ENCODE assay signal across 1 cellular context in the genomic region with DNA sequence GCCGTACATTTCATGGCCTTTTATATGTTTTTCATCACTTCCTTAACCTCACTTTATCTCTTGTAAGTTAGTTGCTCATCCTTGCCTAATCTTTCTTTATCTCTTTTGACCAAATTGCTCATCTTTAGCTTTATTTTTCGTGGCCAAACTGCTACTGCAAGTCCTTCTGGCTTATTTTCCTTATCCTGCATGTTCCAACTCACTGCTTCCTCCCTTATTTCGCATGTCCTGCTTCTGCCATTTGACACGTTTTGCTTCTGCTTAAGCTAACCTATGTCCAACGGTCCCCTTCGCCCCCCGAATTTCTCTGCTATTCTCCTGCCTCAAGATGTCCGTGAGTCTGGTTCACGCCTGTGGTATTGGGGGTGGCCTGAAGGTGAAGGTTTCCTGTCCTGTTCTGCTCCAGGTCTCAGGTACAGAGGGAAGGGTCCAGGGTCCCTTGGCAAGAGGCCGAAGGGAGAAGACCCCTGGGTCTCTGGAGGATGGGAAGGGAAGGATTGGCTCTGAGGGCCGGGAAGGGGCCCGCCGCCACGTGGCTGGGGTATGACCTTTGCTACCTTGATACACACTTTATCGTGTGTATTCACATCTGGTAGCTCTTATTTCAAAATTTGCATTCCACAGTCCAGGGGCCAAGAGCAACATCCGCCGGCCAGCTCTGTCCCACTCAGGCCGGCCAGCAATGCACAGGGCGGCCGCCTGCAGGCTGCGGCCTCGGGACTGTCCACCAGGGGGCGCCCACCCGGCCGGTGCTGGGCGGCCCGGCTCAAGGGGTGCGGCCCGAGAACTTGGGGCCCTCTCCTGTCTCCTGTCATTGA.
A peak's percentile ranks its signal among the peaks of the same experiment; 100 is the strongest.
TF ChIP-seq lines count a peak whose summit lies in the region.

No MANE protein-coding gene starts in this region.

TF ChIP-seq in K562, 482 proteins besides CTCF, POLR2A, EP300 and RAD21 (continued from another document and continues in another):
- TF ChIP-seq ARID4B (CRISPR knock-in tag; IDR thresholded peaks at IDR 0.05) (no peak; the same call in 1 of the 2 replicates), ZBED1 (IDR thresholded peaks at IDR 0.05) (no peak), TAF1 (IDR thresholded peaks at IDR 0.05; ENCODE audit: control insufficient read depth, extremely low read depth, insufficient read depth, low read length, severe bottlenecking) (peak; percentile 49), SRSF1 (IDR thresholded peaks at IDR 0.05; ENCODE audit: low read depth, low read length) (no peak), DMBX1 (CRISPR knock-in tag; IDR thresholded peaks at IDR 0.05; ENCODE audit: borderline replicate concordance) (peak; percentile 47; the same call in 1 of the 2 replicates), CBFA2T3 (IDR thresholded peaks at IDR 0.05) (peak; percentile 95), PHTF2 (CRISPR knock-in tag; IDR thresholded peaks at IDR 0.05) (no peak), SETDB1 (IDR thresholded peaks at IDR 0.05; ENCODE audit: low read length) (no peak), HEY1 (CRISPR knock-in tag; IDR thresholded peaks at IDR 0.05; ENCODE audit: borderline replicate concordance) (no peak), ETS2 (tag; IDR thresholded peaks at IDR 0.05; ENCODE audit: borderline replicate concordance, poor library complexity, severe bottlenecking) (no peak), POLR2G (IDR thresholded peaks at IDR 0.05; ENCODE audit: low read depth, low read length) (peak; percentile 84), ARID2 (IDR thresholded peaks at IDR 0.05) (no peak), NEUROD1 (IDR thresholded peaks at IDR 0.05; ENCODE audit: borderline replicate concordance, low read depth, low read length, partially characterized antibody) (no peak), MCM7 (IDR thresholded peaks at IDR 0.05) (no peak), CREBBP (IDR thresholded peaks at IDR 0.05; ENCODE audit: low read depth, low read length) (no peak), MXD1 (CRISPR knock-in tag; IDR thresholded peaks at IDR 0.05; ENCODE audit: borderline replicate concordance, poor library complexity, severe bottlenecking) (no peak), TEAD1 (CRISPR knock-in tag; IDR thresholded peaks at IDR 0.05) (peak; percentile 30 to 42; a peak in 3 of 4 replicates), MEF2D (tag; conservative IDR thresholded peaks at IDR 0.05; ENCODE audit: low read depth) (no peak), CHAMP1 (IDR thresholded peaks at IDR 0.05) (no peak), HMG20B (CRISPR knock-in tag; IDR thresholded peaks at IDR 0.05) (no peak), AFF4 (CRISPR knock-in tag; IDR thresholded peaks at IDR 0.05) (no peak; the same call in 1 of the 2 replicates), NCOA6 (IDR thresholded peaks at IDR 0.05) (no peak), NONO (IDR thresholded peaks at IDR 0.05; ENCODE audit: low read depth in 2 of 2, low read length in 1 of 2) (no peak), BMI1 (IDR thresholded peaks at IDR 0.05; ENCODE audit: low read length) (no peak), SRSF3 (IDR thresholded peaks at IDR 0.05; ENCODE audit: insufficient read depth, low read length) (no peak), GABPB2 (CRISPR knock-in tag; conservative IDR thresholded peaks at IDR 0.05) (no peak), ARHGAP35 (IDR thresholded peaks at IDR 0.05; ENCODE audit: partially characterized antibody) (no peak), ZC3H11A (IDR thresholded peaks at IDR 0.05; ENCODE audit: low read depth, low read length) (no peak), ETV6 (IDR thresholded peaks at IDR 0.05; ENCODE audit: borderline replicate concordance in 1 of 2, low read depth in 2 of 2, low read length in 1 of 2) (no peak), ETV6 (CRISPR knock-in tag; IDR thresholded peaks at IDR 0.05; ENCODE audit: borderline replicate concordance) (no peak), SIRT6 (IDR thresholded peaks at IDR 0.05; ENCODE audit: low read depth, low read length) (no peak)
- TF ChIP-seq, protein P1, sequence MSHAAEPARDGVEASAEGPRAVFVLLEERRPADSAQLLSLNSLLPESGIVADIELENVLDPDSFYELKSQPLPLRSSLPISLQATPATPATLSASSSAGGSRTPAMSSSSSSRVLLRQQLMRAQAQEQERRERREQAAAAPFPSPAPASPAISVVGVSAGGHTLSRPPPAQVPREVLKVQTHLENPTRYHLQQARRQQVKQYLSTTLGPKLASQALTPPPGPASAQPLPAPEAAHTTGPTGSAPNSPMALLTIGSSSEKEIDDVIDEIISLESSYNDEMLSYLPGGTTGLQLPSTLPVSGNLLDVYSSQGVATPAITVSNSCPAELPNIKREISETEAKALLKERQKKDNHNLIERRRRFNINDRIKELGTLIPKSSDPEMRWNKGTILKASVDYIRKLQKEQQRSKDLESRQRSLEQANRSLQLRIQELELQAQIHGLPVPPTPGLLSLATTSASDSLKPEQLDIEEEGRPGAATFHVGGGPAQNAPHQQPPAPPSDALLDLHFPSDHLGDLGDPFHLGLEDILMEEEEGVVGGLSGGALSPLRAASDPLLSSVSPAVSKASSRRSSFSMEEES (CRISPR knock-in tag; IDR thresholded peaks at IDR 0.05), result no peak
- TF ChIP-seq, protein P2, sequence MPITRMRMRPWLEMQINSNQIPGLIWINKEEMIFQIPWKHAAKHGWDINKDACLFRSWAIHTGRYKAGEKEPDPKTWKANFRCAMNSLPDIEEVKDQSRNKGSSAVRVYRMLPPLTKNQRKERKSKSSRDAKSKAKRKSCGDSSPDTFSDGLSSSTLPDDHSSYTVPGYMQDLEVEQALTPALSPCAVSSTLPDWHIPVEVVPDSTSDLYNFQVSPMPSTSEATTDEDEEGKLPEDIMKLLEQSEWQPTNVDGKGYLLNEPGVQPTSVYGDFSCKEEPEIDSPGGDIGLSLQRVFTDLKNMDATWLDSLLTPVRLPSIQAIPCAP (CRISPR knock-in tag; IDR thresholded peaks at IDR 0.05; ENCODE audit: borderline replicate concordance), result no peak
- TF ChIP-seq, protein P3, sequence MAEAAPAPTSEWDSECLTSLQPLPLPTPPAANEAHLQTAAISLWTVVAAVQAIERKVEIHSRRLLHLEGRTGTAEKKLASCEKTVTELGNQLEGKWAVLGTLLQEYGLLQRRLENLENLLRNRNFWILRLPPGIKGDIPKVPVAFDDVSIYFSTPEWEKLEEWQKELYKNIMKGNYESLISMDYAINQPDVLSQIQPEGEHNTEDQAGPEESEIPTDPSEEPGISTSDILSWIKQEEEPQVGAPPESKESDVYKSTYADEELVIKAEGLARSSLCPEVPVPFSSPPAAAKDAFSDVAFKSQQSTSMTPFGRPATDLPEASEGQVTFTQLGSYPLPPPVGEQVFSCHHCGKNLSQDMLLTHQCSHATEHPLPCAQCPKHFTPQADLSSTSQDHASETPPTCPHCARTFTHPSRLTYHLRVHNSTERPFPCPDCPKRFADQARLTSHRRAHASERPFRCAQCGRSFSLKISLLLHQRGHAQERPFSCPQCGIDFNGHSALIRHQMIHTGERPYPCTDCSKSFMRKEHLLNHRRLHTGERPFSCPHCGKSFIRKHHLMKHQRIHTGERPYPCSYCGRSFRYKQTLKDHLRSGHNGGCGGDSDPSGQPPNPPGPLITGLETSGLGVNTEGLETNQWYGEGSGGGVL (CRISPR knock-in tag; IDR thresholded peaks at IDR 0.05), result no peak
- TF ChIP-seq, protein P4, sequence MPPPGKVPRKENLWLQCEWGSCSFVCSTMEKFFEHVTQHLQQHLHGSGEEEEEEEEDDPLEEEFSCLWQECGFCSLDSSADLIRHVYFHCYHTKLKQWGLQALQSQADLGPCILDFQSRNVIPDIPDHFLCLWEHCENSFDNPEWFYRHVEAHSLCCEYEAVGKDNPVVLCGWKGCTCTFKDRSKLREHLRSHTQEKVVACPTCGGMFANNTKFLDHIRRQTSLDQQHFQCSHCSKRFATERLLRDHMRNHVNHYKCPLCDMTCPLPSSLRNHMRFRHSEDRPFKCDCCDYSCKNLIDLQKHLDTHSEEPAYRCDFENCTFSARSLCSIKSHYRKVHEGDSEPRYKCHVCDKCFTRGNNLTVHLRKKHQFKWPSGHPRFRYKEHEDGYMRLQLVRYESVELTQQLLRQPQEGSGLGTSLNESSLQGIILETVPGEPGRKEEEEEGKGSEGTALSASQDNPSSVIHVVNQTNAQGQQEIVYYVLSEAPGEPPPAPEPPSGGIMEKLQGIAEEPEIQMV (tag; conservative IDR thresholded peaks at IDR 0.05; ENCODE audit: low read depth), result no peak
- TF ChIP-seq, protein P5, sequence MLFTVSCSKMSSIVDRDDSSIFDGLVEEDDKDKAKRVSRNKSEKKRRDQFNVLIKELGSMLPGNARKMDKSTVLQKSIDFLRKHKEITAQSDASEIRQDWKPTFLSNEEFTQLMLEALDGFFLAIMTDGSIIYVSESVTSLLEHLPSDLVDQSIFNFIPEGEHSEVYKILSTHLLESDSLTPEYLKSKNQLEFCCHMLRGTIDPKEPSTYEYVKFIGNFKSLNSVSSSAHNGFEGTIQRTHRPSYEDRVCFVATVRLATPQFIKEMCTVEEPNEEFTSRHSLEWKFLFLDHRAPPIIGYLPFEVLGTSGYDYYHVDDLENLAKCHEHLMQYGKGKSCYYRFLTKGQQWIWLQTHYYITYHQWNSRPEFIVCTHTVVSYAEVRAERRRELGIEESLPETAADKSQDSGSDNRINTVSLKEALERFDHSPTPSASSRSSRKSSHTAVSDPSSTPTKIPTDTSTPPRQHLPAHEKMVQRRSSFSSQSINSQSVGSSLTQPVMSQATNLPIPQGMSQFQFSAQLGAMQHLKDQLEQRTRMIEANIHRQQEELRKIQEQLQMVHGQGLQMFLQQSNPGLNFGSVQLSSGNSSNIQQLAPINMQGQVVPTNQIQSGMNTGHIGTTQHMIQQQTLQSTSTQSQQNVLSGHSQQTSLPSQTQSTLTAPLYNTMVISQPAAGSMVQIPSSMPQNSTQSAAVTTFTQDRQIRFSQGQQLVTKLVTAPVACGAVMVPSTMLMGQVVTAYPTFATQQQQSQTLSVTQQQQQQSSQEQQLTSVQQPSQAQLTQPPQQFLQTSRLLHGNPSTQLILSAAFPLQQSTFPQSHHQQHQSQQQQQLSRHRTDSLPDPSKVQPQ (CRISPR knock-in tag; IDR thresholded peaks at IDR 0.05; ENCODE audit: borderline replicate concordance), result no peak
